In the genomic region with DNA sequence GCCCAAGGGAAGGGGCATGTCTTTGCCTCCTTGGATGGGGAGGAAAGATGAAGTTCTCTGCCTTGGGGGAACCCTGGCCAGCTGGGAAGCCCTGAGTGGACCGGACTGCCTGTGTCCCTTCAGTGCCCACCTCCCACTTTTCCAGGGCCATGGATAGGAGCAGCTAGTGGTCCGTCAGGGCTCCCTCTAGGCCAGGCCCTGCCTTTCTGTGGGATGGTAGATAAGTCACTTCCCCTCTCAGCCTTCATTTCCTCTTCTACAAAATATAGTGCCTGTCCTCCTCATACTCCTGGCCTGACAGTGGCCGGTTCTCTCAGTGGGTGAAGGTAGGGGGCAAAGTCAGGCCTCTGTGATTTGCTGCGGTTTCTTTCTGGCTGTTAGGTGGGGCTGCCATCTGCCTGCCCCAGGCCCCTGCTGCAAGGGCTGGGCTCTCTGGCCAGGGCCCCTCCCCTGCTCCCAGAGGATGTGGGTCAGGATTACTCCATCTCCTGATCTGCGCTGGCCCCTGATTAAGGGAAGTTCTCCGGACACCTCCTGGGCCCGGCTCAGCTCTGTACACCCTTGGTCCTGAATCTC, we compare ENCODE assay signal across 8 cellular contexts. TPM values are rescaled to one million over a fixed set of nuclear protein-coding genes. Genes with fewer than 3 reads are reported as not detected.
DNase-seq lines count a peak whose midpoint lies in the region; ATAC-seq lines count a peak whose summit lies in the region.

No MANE protein-coding gene starts in this region.

- H3K36me3 Mint-ChIP-seq in stimulated activated memory B cell treated with anti-CD40 and anti-IgM and Interleukin-4, amounts not matched to agents 10 μg/mL and 1 μg/mL and 100 μg/mL, for 72 hours: peaks cover 8% of the 10 kb centered on the region

- peak overlapping the region; percentile 76 for H3K27ac Mint-ChIP-seq in stimulated activated memory B cell treated with anti-CD40 and anti-IgM and Interleukin-4, amounts not matched to agents 10 μg/mL and 1 μg/mL and 100 μg/mL, for 72 hours

- H3K4me3 ChIP-seq in adipocyte (ENCODE audit: low read length) (peak overlapping the region; percentile 98), iPS-15b (ENCODE audit: low read depth, low read length) (peak overlapping the region; percentile 95)

- H3K27me3 Mint-ChIP-seq in stimulated activated memory B cell treated with anti-CD40 and anti-IgM and Interleukin-4, amounts not matched to agents 10 μg/mL and 1 μg/mL and 100 μg/mL, for 72 hours: no peaks in the 10 kb centered on the region

- H3K27me3 ChIP-seq in adipocyte (replicated peaks; ENCODE audit: control insufficient read depth, insufficient read depth, low read length) (no peaks in the 10 kb centered on the region), iPS-15b (ENCODE audit: control insufficient read depth, insufficient read depth, low read length) (no peaks in the 10 kb centered on the region)

- H3K36me3 ChIP-seq in adipocyte (ENCODE audit: control insufficient read depth, insufficient read depth, low read length, severe bottlenecking): peaks cover 16% of the 10 kb centered on the region
- peaks cover 5% of the 10 kb centered on the region for H3K36me3 ChIP-seq in iPS-15b (ENCODE audit: control insufficient read depth, insufficient read depth, low read length)

- peak overlapping the region; percentile 96 for H3K4me3 Mint-ChIP-seq in stimulated activated memory B cell treated with anti-CD40 and anti-IgM and Interleukin-4, amounts not matched to agents 10 μg/mL and 1 μg/mL and 100 μg/mL, for 72 hours

- H3K4me1 ChIP-seq in adipocyte (ENCODE audit: control insufficient read depth, insufficient read depth, low read length) (peaks cover 49% of the 10 kb centered on the region), iPS-15b (ENCODE audit: control insufficient read depth, insufficient read depth, low read length) (peaks cover 25% of the 10 kb centered on the region)

- H3K4me1 Mint-ChIP-seq in stimulated activated memory B cell treated with anti-CD40 and anti-IgM and Interleukin-4, amounts not matched to agents 10 μg/mL and 1 μg/mL and 100 μg/mL, for 72 hours: peaks cover 70% of the 10 kb centered on the region

- DNase-seq in CD1c-positive myeloid dendritic cell (ENCODE audit: extremely low spot score) (peak; percentile 90), LHCN-M2 (ENCODE audit: low read depth) (peak; percentile 63), adipocyte (ENCODE audit: low read depth) (no peak), NCI-H2029 (lab: John Stamatoyannopoulos, UW) (no peak), dedifferentiated amniotic fluid mesenchymal stem cell (ENCODE audit: extremely low spot score) (no peak), DMS114 treated with DMSO at 0.1 percent for 48 hours (lab: John Stamatoyannopoulos, UW; ENCODE audit: unreplicated experiment) (no peak)

- H3K9me3 ChIP-seq in adipocyte (ENCODE audit: control insufficient read depth, low read length): no peaks in the 10 kb centered on the region
- H3K9me3 ChIP-seq in iPS-15b (ENCODE audit: control insufficient read depth, insufficient read depth, low read length): no peaks in the 10 kb centered on the region

- no peak for ATAC-seq in stimulated activated memory B cell treated with anti-CD40 and anti-IgM and Interleukin-4, amounts not matched to agents 10 μg/mL and 1 μg/mL and 100 μg/mL, for 72 hours

- peak overlapping the region; percentile 98 for H3K9ac ChIP-seq in adipocyte (ENCODE audit: low read length)
- peak overlapping the region; percentile 87 for H3K9ac ChIP-seq in iPS-15b (ENCODE audit: low read depth, low read length)

- H3K9me3 Mint-ChIP-seq in stimulated activated memory B cell treated with anti-CD40 and anti-IgM and Interleukin-4, amounts not matched to agents 10 μg/mL and 1 μg/mL and 100 μg/mL, for 72 hours: no peaks in the 10 kb centered on the region

RNA-seq across cellular contexts. Expression of gene PLEKHO2, which starts 1.4 kb away (rescaled TPM):
- 26.7 and 33.8 TPM in 2 replicates for total RNA-seq in LHCN-M2 (2014; rRNA removed)
- 33.0 TPM for polyA plus RNA-seq in LHCN-M2 (2012)

RNA-seq across cellular contexts. Expression of gene PIF1, which starts 17.6 kb away (rescaled TPM):
- total RNA-seq in LHCN-M2 (2014; rRNA removed): 26.4 and 43.9 TPM in 2 replicates
- 6.8 TPM for polyA plus RNA-seq in LHCN-M2 (2012)

Comparison
In these comparisons a context has a peak if more than half of its experiments do, and no peak if none do; other contexts are left out.
1. DNase-seq: peak in CD1c-positive myeloid dendritic cell (single experiment) and LHCN-M2 (single experiment); none in adipocyte (single experiment), NCI-H2029 (single experiment), dedifferentiated amniotic fluid mesenchymal stem cell (single experiment) and DMS114 treated with DMSO at 0.1 percent for 48 hours (single experiment).